ENCODE assay signal across 8 cellular contexts in genomic region chr10:68406815-68407585, GRCh38. TPM values are rescaled to one million over a fixed set of nuclear protein-coding genes. Genes with fewer than 3 reads are reported as not detected.
A peak's percentile ranks its signal among the peaks of the same experiment; 100 is the strongest.
DNase-seq lines count a peak whose midpoint lies in the region; ATAC-seq and TF ChIP-seq lines count a peak whose summit lies in the region.

A gene with protein sequence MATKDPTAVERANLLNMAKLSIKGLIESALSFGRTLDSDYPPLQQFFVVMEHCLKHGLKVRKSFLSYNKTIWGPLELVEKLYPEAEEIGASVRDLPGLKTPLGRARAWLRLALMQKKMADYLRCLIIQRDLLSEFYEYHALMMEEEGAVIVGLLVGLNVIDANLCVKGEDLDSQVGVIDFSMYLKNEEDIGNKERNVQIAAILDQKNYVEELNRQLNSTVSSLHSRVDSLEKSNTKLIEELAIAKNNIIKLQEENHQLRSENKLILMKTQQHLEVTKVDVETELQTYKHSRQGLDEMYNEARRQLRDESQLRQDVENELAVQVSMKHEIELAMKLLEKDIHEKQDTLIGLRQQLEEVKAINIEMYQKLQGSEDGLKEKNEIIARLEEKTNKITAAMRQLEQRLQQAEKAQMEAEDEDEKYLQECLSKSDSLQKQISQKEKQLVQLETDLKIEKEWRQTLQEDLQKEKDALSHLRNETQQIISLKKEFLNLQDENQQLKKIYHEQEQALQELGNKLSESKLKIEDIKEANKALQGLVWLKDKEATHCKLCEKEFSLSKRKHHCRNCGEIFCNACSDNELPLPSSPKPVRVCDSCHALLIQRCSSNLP (minus strand): TSS chr10:68407277. CDS start chr10:68407189, 88 bp downstream.

- peak within 1 kb of the TSS; percentile 66 for H3K4me3 ChIP-seq in PC-9

- H3K27me3 Mint-ChIP-seq in naive thymus-derived CD8-positive, alpha-beta T cell, result no peaks in the 10 kb centered on the region

- no peaks in the 10 kb centered on the region for H3K36me3 ChIP-seq in PC-9 (ENCODE audit: low read depth)

- DNase-seq in DMS114 treated with DMSO at 0.1 percent for 48 hours (lab: John Stamatoyannopoulos, UW; ENCODE audit: unreplicated experiment) (peak; percentile 60), HT1080 (ENCODE audit: low read depth) (peak; percentile 70), PC-9 (peak; percentile 45 to 88), activated T-helper 1 cell treated with Interleukin-2 at 50 U/mL for 16 hours (ENCODE audit: low read depth) (peak; percentile 58), fibroblast of gingiva (ENCODE audit: low read depth) (peak; percentile 76)
- DNase-seq in naive thymus-derived CD8-positive, alpha-beta T cell, result peak; percentile 63 to 88 (median 78)
- peak; percentile 45 to 87 (median 72) for DNase-seq in stimulated activated naive CD4-positive, alpha-beta T cell (lab: John Stamatoyannopoulos, UW)

- H3K9me3 ChIP-seq in PC-9 (ENCODE audit: insufficient read depth, low read depth), result no peaks in the 10 kb centered on the region

- TF ChIP-seq CTCF in PC-9 (conservative IDR thresholded peaks at IDR 0.05), result peak; percentile 53

- H3K36me3 Mint-ChIP-seq in naive thymus-derived CD8-positive, alpha-beta T cell, result no peaks in the 10 kb centered on the region

- no TSS peak for BruUV-seq in PC-9 (replicated peaks; lab: Mats Ljungman, UMichigan)

- H3K27ac Mint-ChIP-seq in naive thymus-derived CD8-positive, alpha-beta T cell, result peak within 1 kb of the TSS; percentile 73 to 92 (median 90)

- H2AFZ ChIP-seq in PC-9, result peak within 1 kb of the TSS; percentile 100

- H3K9me2 ChIP-seq in PC-9 (ENCODE audit: insufficient read depth), result no peaks in the 10 kb centered on the region

- peaks cover 22% of the 10 kb centered on the region for H4K20me1 ChIP-seq in PC-9 (ENCODE audit: insufficient read depth)

- H3K4me2 ChIP-seq in PC-9, result peak within 1 kb of the TSS; percentile 89

- peaks cover 50% of the 10 kb centered on the region for H3K79me2 ChIP-seq in PC-9 (ENCODE audit: low read depth)

- H3K4me1 Mint-ChIP-seq in naive thymus-derived CD8-positive, alpha-beta T cell, result peaks cover 10 to 23% (median 22%) of the 10 kb centered on the region in 4 donors

- ATAC-seq in GM21367 (IDR thresholded peaks at IDR 0.05; ENCODE audit: unreplicated experiment), result peak; percentile 86
- peak; percentile 92 to 93 for ATAC-seq in naive thymus-derived CD8-positive, alpha-beta T cell

- H3K27ac ChIP-seq in PC-9, result peak within 1 kb of the TSS; percentile 60

- no peaks in the 10 kb centered on the region for H3K9me3 Mint-ChIP-seq in naive thymus-derived CD8-positive, alpha-beta T cell

- CTCF ChIA-PET in PC-9 (lab: Charles Lee), result interaction anchor here (0.6 to 0.9 kb wide), 9 partner anchors 9 to 1004 kb away, joined by 3 to 5 read pairs (median 4); partner anchors contain the start of gene DNA2

- peak within 1 kb of the TSS; percentile 85 to 95 (median 90) for H3K4me3 Mint-ChIP-seq in naive thymus-derived CD8-positive, alpha-beta T cell

- no peaks in the 10 kb centered on the region for H3F3A ChIP-seq in PC-9 (ENCODE audit: insufficient read depth, low read depth)

- peaks cover 9% of the 10 kb centered on the region for H3K4me1 ChIP-seq in PC-9 (replicated peaks; ENCODE audit: insufficient read depth)

- H3K27me3 ChIP-seq in PC-9 (ENCODE audit: insufficient read depth, low read depth), result no peaks in the 10 kb centered on the region

- intact Hi-C loops in PC-9 (cut with micrococcal nuclease; ENCODE audit: unreplicated experiment), result loop anchor here (10.0 kb wide), 1 partner anchor 498 kb away; the partner anchor contains the start of gene DDX50

- POLR2A ChIA-PET in PC-9 (lab: Charles Lee; ENCODE audit: unreplicated experiment), result interaction anchor here (0.6 to 0.7 kb wide), 3 partner anchors 23 to 523 kb away, joined by 3 to 4 read pairs (median 3); no protein-coding TSS in a partner anchor
- POLR2A ChIA-PET in naive thymus-derived CD8-positive, alpha-beta T cell (lab: Charles Lee), result interaction anchor here (0.6 to 1.1 kb wide), 5 partner anchors 65 to 522 kb away, joined by 3 to 6 read pairs (median 3); partner anchors contain the start of genes DNA2 and PBLD

RNA-seq across cellular contexts. Expression of the gene that starts here (rescaled TPM):
- 11.7 and 12.6 TPM in 2 replicates for total RNA-seq in HT1080 (2014; rRNA removed; shearing (Covaris generic))
- polyA plus RNA-seq in HT1080 (2015; cell fraction: cytosol; rRNA removed), result 12.8 TPM in 2 replicates
- polyA plus RNA-seq in HT1080 (2015; cell fraction: nucleus; rRNA removed), result 32.5 and 33.7 TPM in 2 replicates
- 26.7 and 30.5 TPM in 2 replicates for total RNA-seq in PC-9 (2021)
- 10 to 100 TPM; 26.5 to 30.0 TPM for total RNA-seq in naive thymus-derived CD8-positive, alpha-beta T cell
- 1 to 10 TPM; 5.0 to 6.8 (median 6.5) TPM for polyA plus RNA-seq in naive thymus-derived CD8-positive, alpha-beta T cell

Comparison
In these comparisons a context has a peak if more than half of its experiments do, and no peak if none do; other contexts are left out.
1. Peak in every context shown above with its lines: DNase-seq, ATAC-seq, H3K4me3 ChIP-seq and H3K27ac ChIP-seq.